ENCODE assay signal across 8 cellular contexts in genomic region chr11:18706330-18707243, GRCh38. TPM values are rescaled to one million over a fixed set of nuclear protein-coding genes. Genes with fewer than 3 reads are reported as not detected.
A peak's percentile ranks its signal among the peaks of the same experiment; 100 is the strongest.
DNase-seq lines count a peak whose midpoint lies in the region; ATAC-seq and TF ChIP-seq lines count a peak whose summit lies in the region.

No MANE protein-coding gene starts in this region.

- intact Hi-C loops in ascending aorta (cut with DNase I), result loop anchor here (1.0 to 10.0 kb wide), 6 partner anchors 15 to 1972 kb away; partner anchors contain the start of genes C11orf58, GTF2H1, HPS5 and HTATIP2
- intact Hi-C loops in gastrocnemius medialis (cut with DNase I; ENCODE audit: low total_unique reads), result no loop called here

- H3K27me3 ChIP-seq in Peyer's patch (no peaks in the 10 kb centered on the region), ascending aorta (no peaks in the 10 kb centered on the region), gastrocnemius medialis (peaks cover 0 to 21% (median 2%) of the 10 kb centered on the region in 3 donors)

- ATAC-seq in HG02571 (IDR thresholded peaks at IDR 0.05; ENCODE audit: unreplicated experiment), result peak; percentile 45
- ATAC-seq in gastrocnemius medialis, result peak; percentile 50 to 54
- ATAC-seq in HG03097 (IDR thresholded peaks at IDR 0.05; ENCODE audit: low FRiP score, unreplicated experiment), result no peak

- TF ChIP-seq POLR2A in Peyer's patch (IDR thresholded peaks at IDR 0.05) (no peak), gastrocnemius medialis (IDR thresholded peaks at IDR 0.05) (no peak)

- in situ Hi-C loops in gastrocnemius medialis (cut with MboI; ENCODE audit: low sequenced_read_pairs in 4 of 4), result no loop called here

- TF ChIP-seq CTCF in Peyer's patch (IDR thresholded peaks at IDR 0.05) (no peak), ascending aorta (IDR thresholded peaks at IDR 0.05) (no peak), gastrocnemius medialis (IDR thresholded peaks at IDR 0.05 in 4 of 5, conservative IDR thresholded peaks at IDR 0.05 in 1 of 5) (no peak)

- H3K9me3 ChIP-seq in Peyer's patch, result no peaks in the 10 kb centered on the region
- H3K9me3 ChIP-seq in ascending aorta, result no peaks in the 10 kb centered on the region
- H3K9me3 ChIP-seq in gastrocnemius medialis, result no peaks in the 10 kb centered on the region

- H3K4me1 ChIP-seq in Peyer's patch, result peaks cover 3 to 19% (median 7%) of the 10 kb centered on the region in 4 donors
- H3K4me1 ChIP-seq in ascending aorta, result no peaks in the 10 kb centered on the region
- peaks cover 7 to 16% of the 10 kb centered on the region in 2 donors for H3K4me1 ChIP-seq in gastrocnemius medialis

- H3K27ac ChIP-seq in Peyer's patch, result peak overlapping the region; percentile 64 to 75 (median 68)
- peak overlapping the region; percentile 79 to 88 for H3K27ac ChIP-seq in ascending aorta
- peak overlapping the region; percentile 64 to 73 (median 67) for H3K27ac ChIP-seq in gastrocnemius medialis

- H3K4me3 ChIP-seq in Peyer's patch, result peak overlapping the region; percentile 50 to 59 (median 53)
- peak overlapping the region; percentile 48 to 70 for H3K4me3 ChIP-seq in ascending aorta
- peak overlapping the region; percentile 55 to 66 (median 60) for H3K4me3 ChIP-seq in gastrocnemius medialis

- DNase-seq in COLO668 (lab: John Stamatoyannopoulos, UW; ENCODE audit: unreplicated experiment), result peak; percentile 85
- DNase-seq in Peyer's patch, result peak; percentile 62 to 88 (median 77)
- peak in 1 of 2 donors; percentile 84 for DNase-seq in ascending aorta (ENCODE audit: low spot score in 2 of 2)
- peak in 27 of 51 donors; percentile 12 to 62 (median 42) for DNase-seq in hypothalamus (lab: John Stamatoyannopoulos, UW)
- no peak for DNase-seq in gastrocnemius medialis
- DNase-seq in GDM1 (lab: John Stamatoyannopoulos, UW), result no peak

- no peaks in the 10 kb centered on the region for H3K36me3 ChIP-seq in Peyer's patch
- peaks cover 3% of the 10 kb centered on the region in 2 donors for H3K36me3 ChIP-seq in ascending aorta
- H3K36me3 ChIP-seq in gastrocnemius medialis, result peaks cover 0 to 5% of the 10 kb centered on the region in 2 donors

RNA-seq across cellular contexts. Expression of gene TMEM86A, which starts 8.0 kb away (rescaled TPM):
- total RNA-seq in Peyer's patch (1 to 10 TPM in 2 of 4 donors, under 1 TPM in 1, not detected in 1; 0.53 to 4.4 (median 1.9) TPM), ascending aorta (4.8 TPM), gastrocnemius medialis (1 to 10 TPM; 1.7 to 3.6 (median 2.8) TPM)

RNA-seq across cellular contexts. Expression of gene IGSF22, which starts 19.4 kb away (rescaled TPM):
- not detected for total RNA-seq in Peyer's patch
- total RNA-seq in ascending aorta, result not detected
- total RNA-seq in gastrocnemius medialis, result not detected

Comparison
In these comparisons a context has a peak if more than half of its experiments do, and no peak if none do; other contexts are left out.
1. DNase-seq: peak in COLO668 (single experiment), Peyer's patch (3 of 3) and hypothalamus (27 of 51); none in gastrocnemius medialis (0 of 2) and GDM1 (single experiment).
2. Peak in every context shown above with its lines, with median percentiles within 50 percentile points of each other: H3K27ac ChIP-seq and H3K4me3 ChIP-seq.